11 cellular contexts compared by ENCODE assay signal in the genomic region with DNA sequence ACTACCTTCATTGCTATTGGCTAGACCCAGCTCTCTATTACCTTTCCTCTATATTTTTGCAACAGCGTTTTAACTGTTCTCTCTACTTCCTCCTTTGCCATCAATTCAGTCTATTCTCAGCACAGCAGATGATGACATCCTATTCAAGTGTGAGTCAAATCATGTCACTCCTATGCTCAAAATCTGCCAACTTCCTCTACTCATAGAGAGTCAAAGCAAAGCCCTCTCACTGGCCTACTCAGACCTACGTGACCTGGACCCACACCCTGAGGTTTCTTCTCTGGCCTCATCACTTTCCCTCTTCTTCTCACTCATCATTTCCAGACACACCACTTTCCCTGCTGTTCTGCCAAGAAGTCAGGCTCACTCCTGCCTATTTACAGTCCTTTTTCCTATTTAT.
A peak's percentile ranks its signal among the peaks of the same experiment; 100 is the strongest.
DNase-seq lines count a peak whose midpoint lies in the region; ATAC-seq, FAIRE-seq and TF ChIP-seq lines count a peak whose summit lies in the region.
"Had no signal": no experiment of that assay in that cellular context is flagged by ENCODE, and none has a peak within 500 bp of the region (broad histone marks: within the 10 kb centered on the region; RNA-seq: fewer than 3 reads in every experiment).

No MANE protein-coding gene starts in this region.

- H3K79me2 ChIP-seq in OCI-LY3 (ENCODE audit: low read length), result no peaks in the 10 kb centered on the region

- H3K4me1 ChIP-seq in OCI-LY3 (ENCODE audit: low read length), result peaks cover 24% of the 10 kb centered on the region
- no peaks in the 10 kb centered on the region for H3K4me1 ChIP-seq in CD8-positive, alpha-beta memory T cell (ENCODE audit: insufficient read depth, low read length)

- peak overlapping the region; percentile 92 for H3K27ac ChIP-seq in OCI-LY3 (ENCODE audit: low read length)
- no peak overlapping the region for H3K27ac ChIP-seq in CD8-positive, alpha-beta memory T cell (ENCODE audit: low read depth, low read length)

- CTCF ChIA-PET in CD8-positive, alpha-beta memory T cell (lab: Charles Lee), result no interaction called here

- H3K4me3 ChIP-seq in OCI-LY3 (ENCODE audit: low read length), result peak overlapping the region; percentile 53
- H3K4me3 ChIP-seq in kidney epithelial cell (ENCODE audit: low read depth, low read length), result no peak overlapping the region
- H3K4me3 ChIP-seq in CD8-positive, alpha-beta memory T cell (ENCODE audit: low read length), result no peak overlapping the region

- peak; percentile 94 for FAIRE-seq in H54 (lab: Jason Lieb, UNC)

- H3K9me3 ChIP-seq in OCI-LY3 (ENCODE audit: insufficient read depth, low read length), result no peaks in the 10 kb centered on the region
- H3K9me3 ChIP-seq in CD8-positive, alpha-beta memory T cell (ENCODE audit: low read length), result no peaks in the 10 kb centered on the region

- TF ChIP-seq CTCF in OCI-LY3 (IDR thresholded peaks at IDR 0.05; ENCODE audit: low read depth, low read length), result no peak
- no peak for TF ChIP-seq CTCF in kidney epithelial cell (IDR thresholded peaks at IDR 0.05; ENCODE audit: insufficient read depth, low read length, poor library complexity, severe bottlenecking)

- H4K20me1 ChIP-seq in OCI-LY3 (ENCODE audit: insufficient read depth, low read length), result no peaks in the 10 kb centered on the region

- H3K27me3 ChIP-seq in OCI-LY3 (ENCODE audit: low read depth, low read length) (no peaks in the 10 kb centered on the region), kidney epithelial cell (ENCODE audit: control insufficient read depth, insufficient read depth, low read length) (no peaks in the 10 kb centered on the region)
- no peaks in the 10 kb centered on the region for H3K27me3 ChIP-seq in CD8-positive, alpha-beta memory T cell (ENCODE audit: insufficient read depth, low read length, poor library complexity, severe bottlenecking)

- peaks cover 0 to 5% (median 0%) of the 10 kb centered on the region in 3 donors for H3K36me3 Mint-ChIP-seq in CD8-positive, alpha-beta memory T cell
- H3K36me3 Mint-ChIP-seq: naive B cell had no signal

- peaks cover 0 to 7% of the 10 kb centered on the region in 2 donors for H3K27me3 Mint-ChIP-seq in CD8-positive, alpha-beta memory T cell
- H3K27me3 Mint-ChIP-seq: naive B cell had no signal

- no peak overlapping the region for H3K27ac Mint-ChIP-seq in CD8-positive, alpha-beta memory T cell

- H3K9me3 Mint-ChIP-seq in CD8-positive, alpha-beta memory T cell, result no peaks in the 10 kb centered on the region

- POLR2A ChIA-PET in CD8-positive, alpha-beta memory T cell (lab: Charles Lee), result no interaction called here

- no peaks in the 10 kb centered on the region for H3K4me1 Mint-ChIP-seq in CD8-positive, alpha-beta memory T cell
- H3K4me1 Mint-ChIP-seq: naive B cell had no signal

- no peak for ATAC-seq in HG03354 (IDR thresholded peaks at IDR 0.05; ENCODE audit: poor library complexity, severe bottlenecking, unreplicated experiment)

- H3K4me3 Mint-ChIP-seq in CD8-positive, alpha-beta memory T cell, result no peak overlapping the region
- H3K4me3 Mint-ChIP-seq: naive B cell had no signal

- H3K36me3 ChIP-seq in OCI-LY3 (replicated peaks; ENCODE audit: low read depth, low read length), result no peaks in the 10 kb centered on the region
- no peaks in the 10 kb centered on the region for H3K36me3 ChIP-seq in kidney epithelial cell (ENCODE audit: control insufficient read depth, insufficient read depth, low read length)
- no peaks in the 10 kb centered on the region for H3K36me3 ChIP-seq in CD8-positive, alpha-beta memory T cell (ENCODE audit: insufficient read depth, low read length)

- H2AFZ ChIP-seq in OCI-LY3 (ENCODE audit: low read depth, low read length), result peak overlapping the region; percentile 95

- peak overlapping the region; percentile 71 for H3K9ac ChIP-seq in OCI-LY3 (ENCODE audit: low read length)

- H3K4me2 ChIP-seq in OCI-LY3 (ENCODE audit: low read length), result peak overlapping the region; percentile 79

- TF ChIP-seq POLR2A in H54 (IDR thresholded peaks at IDR 0.05; ENCODE audit: low read depth, low read length), result no peak

- DNase-seq in GM04504 (ENCODE audit: low read depth) (peak; percentile 66), H54 (ENCODE audit: insufficient read length, low spot score) (peak; percentile 15), kidney epithelial cell (ENCODE audit: low read depth) (peak; percentile 5), Kasumi-1 (lab: John Stamatoyannopoulos, UW) (no peak), NCI-H1105 treated with DMSO at 0.1 percent for 48 hours (lab: John Stamatoyannopoulos, UW) (no peak)
- DNase-seq in CD8-positive, alpha-beta memory T cell, result no peak
- DNase-seq: amygdala, naive B cell, NCI-H2029 had no signal

Comparison
In these comparisons a context has a peak if more than half of its experiments do, and no peak if none do; other contexts are left out.
1. DNase-seq: peak in GM04504 (single experiment), H54 (single experiment) and kidney epithelial cell (single experiment); none in Kasumi-1 (0 of 2), CD8-positive, alpha-beta memory T cell (0 of 5) and NCI-H1105 treated with DMSO at 0.1 percent for 48 hours (single experiment).